ENCODE assay signal across 1 cellular context in genomic region chr15:80856400-80856799, GRCh38.
TF ChIP-seq lines count a peak whose summit lies in the region.

No MANE protein-coding gene starts in this region.

TF ChIP-seq in IMR-90, 13 proteins besides CTCF, POLR2A, EP300 and RAD21 (continued from another document):
- TF ChIP-seq ELK1 (IDR thresholded peaks at IDR 0.05; ENCODE audit: borderline replicate concordance, low read depth, low read length) = no peak
- TF ChIP-seq MXI1 (IDR thresholded peaks at IDR 0.05; ENCODE audit: borderline replicate concordance, low read depth, low read length) = no peak
- TF ChIP-seq SMC3 (IDR thresholded peaks at IDR 0.05; ENCODE audit: low read depth, low read length) = no peak
- no peak for TF ChIP-seq RFX5 (IDR thresholded peaks at IDR 0.05; ENCODE audit: low read depth, low read length)
- TF ChIP-seq MAFK (IDR thresholded peaks at IDR 0.05; ENCODE audit: low read depth, low read length) = no peak
- no peak for TF ChIP-seq MAZ (IDR thresholded peaks at IDR 0.05; ENCODE audit: borderline replicate concordance, low read depth, low read length)
TF ChIP-seq in IMR-90: peak in this region for 0.
